In the genomic region with DNA sequence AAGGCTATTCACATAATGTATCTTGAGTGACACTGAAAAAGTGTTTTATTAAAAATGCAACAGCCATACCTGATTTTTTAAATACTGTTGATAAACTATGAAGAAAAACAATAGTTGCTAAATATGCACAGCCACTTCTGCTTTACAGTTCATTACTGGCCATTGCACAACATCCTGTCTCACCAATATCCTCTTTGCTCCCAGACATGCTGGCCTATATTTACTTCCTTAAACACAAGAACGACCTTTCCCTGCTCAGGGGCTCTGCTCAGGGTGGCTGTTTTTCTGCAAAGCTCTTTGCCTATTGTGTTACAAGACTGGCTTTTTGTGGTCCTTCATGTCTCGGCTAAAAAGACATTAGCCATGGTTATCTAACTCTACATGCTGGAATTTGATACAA, we compare ENCODE assay signal across 11 cellular contexts. TPM values are rescaled to one million over a fixed set of nuclear protein-coding genes. Genes with fewer than 3 reads are reported as not detected.
"Had no signal": no experiment of that assay in that cellular context is flagged by ENCODE, and none has a peak within 500 bp of the region (broad histone marks: within the 10 kb centered on the region; RNA-seq: fewer than 3 reads in every experiment).

No MANE protein-coding gene starts in this region.

RNA-seq across cellular contexts. Expression of gene OR1A1, which starts 31.2 kb away (rescaled TPM):
- total RNA-seq: activated CD4-positive, alpha-beta T cell treated with anti-CD3 and anti-CD28 coated beads for 36 hours; activated naive CD8-positive, alpha-beta T cell treated with anti-CD3 and anti-CD28 coated beads for 36 hours; cerebellum; dermis blood vessel endothelial cell; glomerular endothelial cell; left cardiac atrium; pancreas; T-helper 2 cell treated with Interferon-gamma antibody and Interleukin-4, amounts not matched to agents 100 ng/mL and 5 ng/mL, for 36 hours; vagina had no signal
- polyA plus RNA-seq: pancreas had no signal

RNA-seq across cellular contexts. Expression of gene OR1A2, which starts 41.4 kb away (rescaled TPM):
- total RNA-seq: activated CD4-positive, alpha-beta memory T cell treated with anti-CD3 and anti-CD28 coated beads, Interleukin-2, amount 10 ng/mL, durations not matched to agents 7 days and 5 days; activated CD4-positive, alpha-beta T cell treated with anti-CD3 and anti-CD28 coated beads for 36 hours; activated naive CD8-positive, alpha-beta T cell treated with anti-CD3 and anti-CD28 coated beads for 36 hours; cerebellum; dermis blood vessel endothelial cell; glomerular endothelial cell; left cardiac atrium; pancreas; T-helper 2 cell treated with Interferon-gamma antibody and Interleukin-4, amounts not matched to agents 100 ng/mL and 5 ng/mL, for 36 hours; vagina had no signal
- polyA plus RNA-seq: pancreas, thymus had no signal

RNA-seq across cellular contexts. Expression of gene OR3A1, which starts 59.5 kb away (rescaled TPM):
- total RNA-seq: dermis blood vessel endothelial cell, glomerular endothelial cell, vagina had no signal
